In genomic region chr10:22760025-22760424, GRCh38 we compare ENCODE assay signal across 23 cellular contexts.
"Had no signal": no experiment of that assay in that cellular context is flagged by ENCODE, and none has a peak within 500 bp of the region (broad histone marks: within the 10 kb centered on the region; RNA-seq: fewer than 3 reads in every experiment).

No MANE protein-coding gene starts in this region.

- H3K4me1 ChIP-seq: breast epithelium had no signal

- H3K36me3 ChIP-seq: adrenal gland, breast epithelium had no signal

- H3K27me3 ChIP-seq: adrenal gland, breast epithelium had no signal

- H3K4me3 ChIP-seq: adrenal gland, breast epithelium had no signal

- H3K27ac ChIP-seq: adrenal gland, breast epithelium had no signal

- H3K9me3 ChIP-seq: adrenal gland, breast epithelium had no signal

- DNase-seq: activated CD4-positive, alpha-beta T cell treated with anti-CD3 and anti-CD28 coated beads for 48 hours; activated CD4-positive, alpha-beta T cell treated with anti-CD3 and anti-CD28 coated beads, Interleukin-2, amount 50 U/mL, for 4 hours; activated CD4-positive, CD25-positive, alpha-beta regulatory T cell treated with anti-CD3 and anti-CD28 coated beads, Interleukin-2, amount 50 U/mL, for 72 hours; activated CD8-positive, alpha-beta memory T cell treated with anti-CD3 and anti-CD28 coated beads, Interleukin-2, amount 50 U/mL, for 48 hours; activated CD8-positive, alpha-beta T cell treated with anti-CD3 and anti-CD28 coated beads, Interleukin-2, amount 10 ng/mL, durations not matched to agents 7 days and 5 days; activated naive CD4-positive, alpha-beta T cell treated with anti-CD3 and anti-CD28 coated beads, Interleukin-2, amount 50 U/mL, for 16 hours; activated naive CD8-positive, alpha-beta T cell treated with anti-CD3 and anti-CD28 coated beads, Interleukin-2, amount 10 ng/mL, durations not matched to agents 7 days and 5 days; activated T-cell treated with anti-CD3 and anti-CD28 coated beads, Interleukin-2, amount 50 U/mL, for 1 hour; adrenal gland; aorta; Karpas-422; NCI-H1048; NCI-H146; NCI-H187 treated with DMSO at 0.1 percent for 48 hours; NCI-H2081 treated with DMSO at 0.1 percent for 48 hours; NCI-H446; NCI-H524; PC-3; SHP77 treated with DMSO at 0.1 percent for 48 hours; T-helper 17 cell; T-helper 9 cell had no signal

- ATAC-seq: activated CD8-positive, alpha-beta T cell treated with anti-CD3 and anti-CD28 coated beads, Interleukin-2, amount 10 ng/mL, durations not matched to agents 7 days and 5 days; PC-3; T-helper 17 cell; WTC11 had no signal
